ENCODE assay signal across 2 cellular contexts in the genomic region with DNA sequence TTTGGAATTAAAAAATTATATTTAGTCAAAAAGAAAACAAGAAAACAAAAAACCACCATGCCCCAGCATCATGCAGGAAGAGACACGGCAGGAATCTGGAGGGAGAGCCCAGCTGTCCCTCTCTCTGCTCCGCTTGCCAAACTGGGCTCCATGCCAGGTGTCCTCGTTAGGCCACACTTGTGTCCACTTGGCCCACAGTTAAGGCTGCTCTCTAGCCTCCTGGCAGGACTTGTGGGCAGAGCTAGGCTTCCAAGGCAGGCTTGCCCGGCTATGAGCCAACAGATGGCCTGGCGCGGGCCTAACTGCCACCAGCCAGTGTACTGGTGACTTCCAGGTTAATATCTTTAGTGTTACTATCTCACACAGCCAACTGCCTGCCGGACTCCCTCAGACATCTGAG.
TF ChIP-seq lines count a peak whose summit lies in the region.

No MANE protein-coding gene starts in this region.

TF ChIP-seq in HepG2, 621 proteins besides CTCF, POLR2A, EP300 and RAD21:
- 0 out of 2 replicates have a peak, but pooled peaks have one; percentile 5 for TF ChIP-seq HOXA3 (CRISPR knock-in tag; IDR thresholded peaks at IDR 0.05)
- TF ChIP-seq, protein P1, sequence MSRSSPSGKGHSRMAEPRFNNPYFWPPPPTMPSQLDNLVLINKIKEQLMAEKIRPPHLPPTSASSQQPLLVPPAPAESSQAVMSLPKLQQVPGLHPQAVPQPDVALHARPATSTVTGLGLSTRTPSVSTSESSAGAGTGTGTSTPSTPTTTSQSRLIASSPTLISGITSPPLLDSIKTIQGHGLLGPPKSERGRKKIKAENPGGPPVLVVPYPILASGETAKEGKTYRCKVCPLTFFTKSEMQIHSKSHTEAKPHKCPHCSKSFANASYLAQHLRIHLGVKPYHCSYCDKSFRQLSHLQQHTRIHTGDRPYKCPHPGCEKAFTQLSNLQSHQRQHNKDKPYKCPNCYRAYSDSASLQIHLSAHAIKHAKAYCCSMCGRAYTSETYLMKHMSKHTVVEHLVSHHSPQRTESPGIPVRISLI (CRISPR knock-in tag; IDR thresholded peaks at IDR 0.05; ENCODE audit: borderline replicate concordance): no peak

TF ChIP-seq in WTC11, 78 proteins besides CTCF, POLR2A, EP300 and RAD21:
- TF ChIP-seq TEAD4 (CRISPR knock-in tag; IDR thresholded peaks at IDR 0.05) (no peak), ZNF671 (CRISPR knock-in tag; IDR thresholded peaks at IDR 0.05) (no peak), GTF2I (CRISPR knock-in tag; conservative IDR thresholded peaks at IDR 0.05) (no peak), RORB (CRISPR knock-in tag; IDR thresholded peaks at IDR 0.05) (no peak), SMAD3 (CRISPR knock-in tag; IDR thresholded peaks at IDR 0.05; ENCODE audit: borderline replicate concordance) (no peak), ELF4 (CRISPR knock-in tag; IDR thresholded peaks at IDR 0.05; ENCODE audit: low read depth) (no peak), PRRX2 (CRISPR knock-in tag; IDR thresholded peaks at IDR 0.05) (no peak), CREM (CRISPR knock-in tag; IDR thresholded peaks at IDR 0.05) (no peak), SOX15 (CRISPR knock-in tag; IDR thresholded peaks at IDR 0.05) (no peak)
- TF ChIP-seq, protein P2, sequence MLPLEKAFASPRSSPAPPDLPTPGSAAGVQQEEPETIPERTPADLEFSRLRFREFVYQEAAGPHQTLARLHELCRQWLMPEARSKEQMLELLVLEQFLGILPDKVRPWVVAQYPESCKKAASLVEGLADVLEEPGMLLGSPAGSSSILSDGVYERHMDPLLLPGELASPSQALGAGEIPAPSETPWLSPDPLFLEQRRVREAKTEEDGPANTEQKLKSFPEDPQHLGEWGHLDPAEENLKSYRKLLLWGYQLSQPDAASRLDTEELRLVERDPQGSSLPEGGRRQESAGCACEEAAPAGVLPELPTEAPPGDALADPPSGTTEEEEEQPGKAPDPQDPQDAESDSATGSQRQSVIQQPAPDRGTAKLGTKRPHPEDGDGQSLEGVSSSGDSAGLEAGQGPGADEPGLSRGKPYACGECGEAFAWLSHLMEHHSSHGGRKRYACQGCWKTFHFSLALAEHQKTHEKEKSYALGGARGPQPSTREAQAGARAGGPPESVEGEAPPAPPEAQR (CRISPR knock-in tag; IDR thresholded peaks at IDR 0.05): no peak
- TF ChIP-seq, protein P3, sequence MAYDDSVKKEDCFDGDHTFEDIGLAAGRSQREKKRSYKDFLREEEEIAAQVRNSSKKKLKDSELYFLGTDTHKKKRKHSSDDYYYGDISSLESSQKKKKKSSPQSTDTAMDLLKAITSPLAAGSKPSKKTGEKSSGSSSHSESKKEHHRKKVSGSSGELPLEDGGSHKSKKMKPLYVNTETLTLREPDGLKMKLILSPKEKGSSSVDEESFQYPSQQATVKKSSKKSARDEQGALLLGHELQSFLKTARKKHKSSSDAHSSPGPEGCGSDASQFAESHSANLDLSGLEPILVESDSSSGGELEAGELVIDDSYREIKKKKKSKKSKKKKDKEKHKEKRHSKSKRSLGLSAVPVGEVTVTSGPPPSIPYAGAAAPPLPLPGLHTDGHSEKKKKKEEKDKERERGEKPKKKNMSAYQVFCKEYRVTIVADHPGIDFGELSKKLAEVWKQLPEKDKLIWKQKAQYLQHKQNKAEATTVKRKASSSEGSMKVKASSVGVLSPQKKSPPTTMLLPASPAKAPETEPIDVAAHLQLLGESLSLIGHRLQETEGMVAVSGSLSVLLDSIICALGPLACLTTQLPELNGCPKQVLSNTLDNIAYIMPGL (CRISPR knock-in tag; IDR thresholded peaks at IDR 0.05): no peak
- TF ChIP-seq, protein P4, sequence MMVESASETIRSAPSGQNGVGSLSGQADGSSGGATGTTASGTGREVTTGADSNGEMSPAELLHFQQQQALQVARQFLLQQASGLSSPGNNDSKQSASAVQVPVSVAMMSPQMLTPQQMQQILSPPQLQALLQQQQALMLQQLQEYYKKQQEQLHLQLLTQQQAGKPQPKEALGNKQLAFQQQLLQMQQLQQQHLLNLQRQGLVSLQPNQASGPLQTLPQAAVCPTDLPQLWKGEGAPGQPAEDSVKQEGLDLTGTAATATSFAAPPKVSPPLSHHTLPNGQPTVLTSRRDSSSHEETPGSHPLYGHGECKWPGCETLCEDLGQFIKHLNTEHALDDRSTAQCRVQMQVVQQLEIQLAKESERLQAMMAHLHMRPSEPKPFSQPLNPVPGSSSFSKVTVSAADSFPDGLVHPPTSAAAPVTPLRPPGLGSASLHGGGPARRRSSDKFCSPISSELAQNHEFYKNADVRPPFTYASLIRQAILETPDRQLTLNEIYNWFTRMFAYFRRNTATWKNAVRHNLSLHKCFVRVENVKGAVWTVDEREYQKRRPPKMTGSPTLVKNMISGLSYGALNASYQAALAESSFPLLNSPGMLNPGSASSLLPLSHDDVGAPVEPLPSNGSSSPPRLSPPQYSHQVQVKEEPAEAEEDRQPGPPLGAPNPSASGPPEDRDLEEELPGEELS (CRISPR knock-in tag; IDR thresholded peaks at IDR 0.05): no peak
- TF ChIP-seq, protein P5, sequence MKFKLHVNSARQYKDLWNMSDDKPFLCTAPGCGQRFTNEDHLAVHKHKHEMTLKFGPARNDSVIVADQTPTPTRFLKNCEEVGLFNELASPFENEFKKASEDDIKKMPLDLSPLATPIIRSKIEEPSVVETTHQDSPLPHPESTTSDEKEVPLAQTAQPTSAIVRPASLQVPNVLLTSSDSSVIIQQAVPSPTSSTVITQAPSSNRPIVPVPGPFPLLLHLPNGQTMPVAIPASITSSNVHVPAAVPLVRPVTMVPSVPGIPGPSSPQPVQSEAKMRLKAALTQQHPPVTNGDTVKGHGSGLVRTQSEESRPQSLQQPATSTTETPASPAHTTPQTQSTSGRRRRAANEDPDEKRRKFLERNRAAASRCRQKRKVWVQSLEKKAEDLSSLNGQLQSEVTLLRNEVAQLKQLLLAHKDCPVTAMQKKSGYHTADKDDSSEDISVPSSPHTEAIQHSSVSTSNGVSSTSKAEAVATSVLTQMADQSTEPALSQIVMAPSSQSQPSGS (CRISPR knock-in tag; IDR thresholded peaks at IDR 0.05; ENCODE audit: borderline replicate concordance, low read depth): no peak
- TF ChIP-seq, protein P6, sequence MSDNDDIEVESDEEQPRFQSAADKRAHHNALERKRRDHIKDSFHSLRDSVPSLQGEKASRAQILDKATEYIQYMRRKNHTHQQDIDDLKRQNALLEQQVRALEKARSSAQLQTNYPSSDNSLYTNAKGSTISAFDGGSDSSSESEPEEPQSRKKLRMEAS (CRISPR knock-in tag; IDR thresholded peaks at IDR 0.05): no peak
